In genomic region chr17:17028059-17028877, GRCh38 we compare ENCODE assay signal across 1 cellular context.
TF ChIP-seq lines count a peak whose summit lies in the region.

No MANE protein-coding gene starts in this region.

TF ChIP-seq in HepG2, 621 proteins besides CTCF, POLR2A, EP300 and RAD21 (continued from another document and continues in another):
- TF ChIP-seq CEBPZ (IDR thresholded peaks at IDR 0.05; ENCODE audit: low read length) (no peak), EZH2 (conservative IDR thresholded peaks at IDR 0.05; ENCODE audit: low read depth, low read length) (no peak), ELF1 (CRISPR knock-in tag; IDR thresholded peaks at IDR 0.05) (0 out of 2 replicates have a peak, but pooled peaks have one; percentile 12), ZNF230 (CRISPR knock-in tag; IDR thresholded peaks at IDR 0.05) (peak; percentile 84; the same call in 1 of the 2 replicates), HOXA5 (CRISPR knock-in tag; IDR thresholded peaks at IDR 0.05) (0 out of 2 replicates have a peak, but pooled peaks have one; percentile 28), PITX1 (CRISPR knock-in tag; IDR thresholded peaks at IDR 0.05) (peak; percentile 67), AKAP8 (CRISPR knock-in tag; IDR thresholded peaks at IDR 0.05) (peak; percentile 35; the same call in 1 of the 2 replicates), THAP8 (CRISPR knock-in tag; IDR thresholded peaks at IDR 0.05; ENCODE audit: borderline replicate concordance) (no peak), ZXDC (CRISPR knock-in tag; IDR thresholded peaks at IDR 0.05) (0 out of 2 replicates have a peak, but pooled peaks have one; percentile 55), ZNF446 (CRISPR knock-in tag; IDR thresholded peaks at IDR 0.05) (no peak), PHB2 (IDR thresholded peaks at IDR 0.05; ENCODE audit: partially characterized antibody) (no peak), HDAC2 (CRISPR knock-in tag; IDR thresholded peaks at IDR 0.05) (peak; percentile 84; the same call in 1 of the 2 replicates), ZZZ3 (CRISPR knock-in tag; IDR thresholded peaks at IDR 0.05; ENCODE audit: borderline replicate concordance) (peak; percentile 86), MEF2D (CRISPR knock-in tag; IDR thresholded peaks at IDR 0.05) (no peak; the same call in 1 of the 2 replicates), HMGXB4 (CRISPR knock-in tag; IDR thresholded peaks at IDR 0.05; ENCODE audit: borderline replicate concordance in 1 of 2, low read depth in 1 of 2) (peak; percentile 17 to 63; a peak in 2 of 4 replicates), KDM6A (CRISPR knock-in tag; IDR thresholded peaks at IDR 0.05; ENCODE audit: low read depth) (peak; percentile 51; the same call in 1 of the 2 replicates), ZNF432 (CRISPR knock-in tag; IDR thresholded peaks at IDR 0.05; ENCODE audit: borderline replicate concordance) (0 out of 2 replicates have a peak, but pooled peaks have one; percentile 37), KLF16 (CRISPR knock-in tag; IDR thresholded peaks at IDR 0.05) (0 out of 4 replicates have a peak, but pooled peaks of 1 of the 2 experiments have one; percentile 17), FOXK2 (IDR thresholded peaks at IDR 0.05) (no peak; the same call in 1 of the 2 replicates), ZNF646 (CRISPR knock-in tag; IDR thresholded peaks at IDR 0.05) (no peak), ZNF761 (CRISPR knock-in tag; conservative IDR thresholded peaks at IDR 0.05) (peak; percentile 74; the same call in 1 of the 2 replicates), ZSCAN12 (CRISPR knock-in tag; IDR thresholded peaks at IDR 0.05) (no peak), CEBPB (IDR thresholded peaks at IDR 0.05; ENCODE audit: borderline replicate concordance, low read depth, low read length) (peak; percentile 30; the same call in 1 of the 2 replicates), ZNF362 (CRISPR knock-in tag; IDR thresholded peaks at IDR 0.05; ENCODE audit: borderline replicate concordance) (peak; percentile 59; the same call in 1 of the 2 replicates), IRF2 (CRISPR knock-in tag; IDR thresholded peaks at IDR 0.05) (peak; percentile 17; the same call in 1 of the 2 replicates), CREM (IDR thresholded peaks at IDR 0.05) (peak; percentile 59), CREM (CRISPR knock-in tag; IDR thresholded peaks at IDR 0.05) (no peak), HNRNPL (IDR thresholded peaks at IDR 0.05; ENCODE audit: low read depth, low read length) (peak; percentile 83), PATZ1 (CRISPR knock-in tag; IDR thresholded peaks at IDR 0.05) (peak; percentile 94), ZNF616 (CRISPR knock-in tag; IDR thresholded peaks at IDR 0.05; ENCODE audit: low read depth) (no peak), ZNF335 (CRISPR knock-in tag; IDR thresholded peaks at IDR 0.05) (peak; percentile 67; the same call in 1 of the 2 replicates), KLF13 (CRISPR knock-in tag; IDR thresholded peaks at IDR 0.05) (no peak), ZNF598 (CRISPR knock-in tag; IDR thresholded peaks at IDR 0.05; ENCODE audit: borderline replicate concordance) (0 out of 2 replicates have a peak, but pooled peaks have one; percentile 17), UBTF (CRISPR knock-in tag; IDR thresholded peaks at IDR 0.05) (peak; percentile 60), ZNF414 (CRISPR knock-in tag; IDR thresholded peaks at IDR 0.05) (peak; percentile 46; the same call in 1 of the 2 replicates), SALL1 (CRISPR knock-in tag; IDR thresholded peaks at IDR 0.05) (peak; percentile 87)
